37 cellular contexts compared by ENCODE assay signal in the genomic region with DNA sequence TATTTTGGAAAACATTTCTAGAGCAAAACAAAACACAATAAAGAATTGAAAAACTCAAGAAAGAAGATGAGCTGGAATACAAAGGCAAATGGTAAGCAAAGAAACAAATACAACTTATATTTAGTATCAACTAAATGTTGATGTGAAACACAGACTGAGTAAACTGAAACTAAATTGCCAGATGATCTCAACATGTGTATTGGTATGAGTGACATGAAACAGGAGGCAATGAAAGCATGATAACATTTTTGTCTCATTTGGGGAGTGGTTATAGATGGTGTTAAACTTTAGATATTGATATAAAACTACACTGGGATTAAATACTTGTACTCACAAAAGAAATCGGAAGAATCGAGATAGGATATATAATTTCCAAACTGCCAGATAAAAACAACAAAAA.
"Had no signal": no experiment of that assay in that cellular context is flagged by ENCODE, and none has a peak within 500 bp of the region (broad histone marks: within the 10 kb centered on the region; RNA-seq: fewer than 3 reads in every experiment).

No MANE protein-coding gene starts in this region.

- H3K4me1 Mint-ChIP-seq: activated B cell treated with CpG ODN at 0.5 μM for 24 hours; activated CD4-positive, alpha-beta memory T cell treated with anti-CD3 and anti-CD28 coated beads, Interleukin-2, amount 10 ng/mL, durations not matched to agents 7 days and 5 days; activated CD8-positive, alpha-beta memory T cell treated with anti-CD3 and anti-CD28 coated beads, Interleukin-2, amount 10 ng/mL, durations not matched to agents 7 days and 5 days; activated naive CD4-positive, alpha-beta T cell treated with anti-CD3 and anti-CD28 coated beads, Interleukin-2, amount 10 ng/mL, durations not matched to agents 7 days and 5 days; activated naive CD8-positive, alpha-beta T cell treated with anti-CD3 and anti-CD28 coated beads, Interleukin-2, amount 50 U/mL, for 24 hours had no signal

- DNase-seq: activated B cell treated with CpG ODN at 0.5 μM for 24 hours; activated CD4-positive, alpha-beta memory T cell treated with anti-CD3 and anti-CD28 coated beads, Interleukin-2, amount 10 ng/mL, durations not matched to agents 7 days and 5 days; activated CD4-positive, alpha-beta T cell treated with anti-CD3 and anti-CD28 coated beads for 4 hours; activated CD4-positive, CD25-positive, alpha-beta regulatory T cell treated with anti-CD3 and anti-CD28 coated beads, Interleukin-2, amount 50 U/mL, for 72 hours; activated CD8-positive, alpha-beta memory T cell treated with anti-CD3 and anti-CD28 coated beads for 24 hours; activated CD8-positive, alpha-beta memory T cell treated with anti-CD3 and anti-CD28 coated beads, Interleukin-2, amount 10 ng/mL, durations not matched to agents 7 days and 5 days; activated CD8-positive, alpha-beta memory T cell treated with anti-CD3 and anti-CD28 coated beads, Interleukin-2, amount 50 U/mL, for 48 hours; activated effector memory CD4-positive, alpha-beta T cell treated with Interleukin-2 at 50 U/mL for 16 hours; activated naive CD4-positive, alpha-beta T cell treated with anti-CD3 and anti-CD28 coated beads, Interleukin-2, amount 10 ng/mL, durations not matched to agents 7 days and 5 days; activated naive CD8-positive, alpha-beta T cell treated with anti-CD3 and anti-CD28 coated beads, Interleukin-2, amount 50 U/mL, for 24 hours; activated T-cell treated with anti-CD3 and anti-CD28 coated beads, Interleukin-2, amount 50 U/mL, for 48 hours; caudate nucleus; cerebellar nuclear complex; Karpas-422; MG63; MV-4-11; NCI-H1092; NCI-H1436 treated with DMSO at 0.1 percent for 48 hours; NCI-H1694 treated with DMSO at 0.1 percent for 48 hours; NCI-H2029; NCI-H2107; NCI-H2171; NCI-H446; NCI-H510A treated with DMSO at 0.1 percent for 48 hours; NCI-H69; NCI-H82; NK-92 treated with Interleukin-12 subunit alpha and Interleukin-12 subunit beta, amount 100 ng/mL, for 24 hours; PC-9; Right ventricle myocardium superior; SW 1271; T-helper 1 cell; T-helper 2 cell; T-helper 9 cell had no signal

- ATAC-seq: activated CD8-positive, alpha-beta memory T cell treated with anti-CD3 and anti-CD28 coated beads, Interleukin-2, amount 10 ng/mL, durations not matched to agents 7 days and 5 days; activated naive CD8-positive, alpha-beta T cell treated with anti-CD3 and anti-CD28 coated beads, Interleukin-2, amount 50 U/mL, for 24 hours; K562 had no signal

- H3K27ac Mint-ChIP-seq: activated B cell treated with CpG ODN at 0.5 μM for 24 hours; activated CD4-positive, alpha-beta memory T cell treated with anti-CD3 and anti-CD28 coated beads, Interleukin-2, amount 10 ng/mL, durations not matched to agents 7 days and 5 days; activated CD8-positive, alpha-beta memory T cell treated with anti-CD3 and anti-CD28 coated beads, Interleukin-2, amount 10 ng/mL, durations not matched to agents 7 days and 5 days; activated naive CD4-positive, alpha-beta T cell treated with anti-CD3 and anti-CD28 coated beads, Interleukin-2, amount 10 ng/mL, durations not matched to agents 7 days and 5 days; activated naive CD8-positive, alpha-beta T cell; activated naive CD8-positive, alpha-beta T cell treated with anti-CD3 and anti-CD28 coated beads, Interleukin-2, amount 50 U/mL, for 24 hours had no signal

- H2AFZ ChIP-seq: PC-9 had no signal

- H3K4me3 ChIP-seq: K562, MG63, PC-9 had no signal

- H3K9me3 ChIP-seq: MG63 had no signal

- H3K36me3 Mint-ChIP-seq: activated CD8-positive, alpha-beta memory T cell treated with anti-CD3 and anti-CD28 coated beads, Interleukin-2, amount 10 ng/mL, durations not matched to agents 7 days and 5 days; activated naive CD4-positive, alpha-beta T cell treated with anti-CD3 and anti-CD28 coated beads, Interleukin-2, amount 10 ng/mL, durations not matched to agents 7 days and 5 days; activated naive CD8-positive, alpha-beta T cell; brain had no signal

- H3K27me3 Mint-ChIP-seq: activated B cell treated with CpG ODN at 0.5 μM for 24 hours; activated CD4-positive, alpha-beta memory T cell treated with anti-CD3 and anti-CD28 coated beads, Interleukin-2, amount 10 ng/mL, durations not matched to agents 7 days and 5 days; activated CD8-positive, alpha-beta memory T cell treated with anti-CD3 and anti-CD28 coated beads, Interleukin-2, amount 10 ng/mL, durations not matched to agents 7 days and 5 days; activated naive CD4-positive, alpha-beta T cell treated with anti-CD3 and anti-CD28 coated beads, Interleukin-2, amount 10 ng/mL, durations not matched to agents 7 days and 5 days; activated naive CD8-positive, alpha-beta T cell; activated naive CD8-positive, alpha-beta T cell treated with anti-CD3 and anti-CD28 coated beads, Interleukin-2, amount 50 U/mL, for 24 hours; brain had no signal

- H3K27ac ChIP-seq: PC-9, VCaP had no signal

- H3K4me2 ChIP-seq: PC-9 had no signal

- H3K36me3 ChIP-seq: MG63 had no signal

- H3K4me3 Mint-ChIP-seq: activated B cell treated with CpG ODN at 0.5 μM for 24 hours; activated CD4-positive, alpha-beta memory T cell treated with anti-CD3 and anti-CD28 coated beads, Interleukin-2, amount 10 ng/mL, durations not matched to agents 7 days and 5 days; activated CD8-positive, alpha-beta memory T cell treated with anti-CD3 and anti-CD28 coated beads, Interleukin-2, amount 10 ng/mL, durations not matched to agents 7 days and 5 days; activated naive CD4-positive, alpha-beta T cell treated with anti-CD3 and anti-CD28 coated beads, Interleukin-2, amount 10 ng/mL, durations not matched to agents 7 days and 5 days; activated naive CD8-positive, alpha-beta T cell; activated naive CD8-positive, alpha-beta T cell treated with anti-CD3 and anti-CD28 coated beads, Interleukin-2, amount 50 U/mL, for 24 hours; brain had no signal

- H3K27me3 ChIP-seq: MG63 had no signal
